ENCODE assay signal across 25 cellular contexts in genomic region chr10:109191823-109192222, GRCh38.
"Had no signal": no experiment of that assay in that cellular context is flagged by ENCODE, and none has a peak within 500 bp of the region (broad histone marks: within the 10 kb centered on the region; RNA-seq: fewer than 3 reads in every experiment).

No MANE protein-coding gene starts in this region.

- H3K4me3 ChIP-seq: colonic mucosa, coronary artery, dorsolateral prefrontal cortex, esophagus muscularis mucosa, esophagus squamous epithelium, gastrocnemius medialis, gastroesophageal sphincter, heart left ventricle, heart right ventricle, hepatocyte had no signal

- H3K27ac ChIP-seq: colonic mucosa, coronary artery, dorsolateral prefrontal cortex, epithelial cell of prostate, esophagus muscularis mucosa, esophagus squamous epithelium, foreskin keratinocyte, gastrocnemius medialis, gastroesophageal sphincter, heart left ventricle, heart right ventricle, hepatocyte had no signal

- H3K9me3 ChIP-seq: colonic mucosa had no signal

- H3K4me1 ChIP-seq: colonic mucosa, esophagus muscularis mucosa, esophagus squamous epithelium, foreskin keratinocyte, gastrocnemius medialis, gastroesophageal sphincter, heart left ventricle, heart right ventricle had no signal

- ATAC-seq: effector memory CD8-positive, alpha-beta T cell; esophagus mucosa; foreskin keratinocyte; gastrocnemius medialis; gastroesophageal sphincter; heart left ventricle; heart right ventricle had no signal

- H3K27me3 ChIP-seq: colonic mucosa, esophagus muscularis mucosa, esophagus squamous epithelium, foreskin keratinocyte, gastrocnemius medialis, gastroesophageal sphincter, heart left ventricle, heart right ventricle, hepatocyte had no signal

- DNase-seq: colonic mucosa; cortex of kidney; dermis blood vessel endothelial cell; dorsolateral prefrontal cortex; effector CD4-positive, alpha-beta T cell; effector CD8-positive, alpha-beta T cell; effector memory CD4-positive, alpha-beta T cell; effector memory CD8-positive, alpha-beta T cell; endodermal cell; erythroblast; esophagus squamous epithelium; foreskin fibroblast; foreskin keratinocyte; foreskin melanocyte; gastrocnemius medialis; glutamatergic neuron; head of caudate nucleus; heart left ventricle; heart right ventricle had no signal

- H3K36me3 ChIP-seq: colonic mucosa, esophagus muscularis mucosa, esophagus squamous epithelium, gastrocnemius medialis, gastroesophageal sphincter, heart left ventricle, heart right ventricle had no signal
